ENCODE assay signal across 13 cellular contexts in genomic region chr3:170108955-170109354, GRCh38.
"Had no signal": no experiment of that assay in that cellular context is flagged by ENCODE, and none has a peak within 500 bp of the region (broad histone marks: within the 10 kb centered on the region; RNA-seq: fewer than 3 reads in every experiment).

No MANE protein-coding gene starts in this region.

- ATAC-seq: left ventricle myocardium superior, sciatic nerve had no signal

- H3K27me3 ChIP-seq: esophagus squamous epithelium, ovary, stomach had no signal

- H3K9me3 Mint-ChIP-seq: activated naive CD4-positive, alpha-beta T cell treated with anti-CD3 and anti-CD28 coated beads for 36 hours; dendritic cell treated with granulocyte-macrophage colony-stimulating factor and Interleukin-4, amounts not matched to agents 40 ng/mL and 50 ng/mL, for 4 days; type B pancreatic cell had no signal

- H3K4me3 ChIP-seq: esophagus squamous epithelium, ovary, smooth muscle cell, stomach had no signal

- H3K4me1 ChIP-seq: esophagus squamous epithelium had no signal

- H3K27ac Mint-ChIP-seq: activated naive CD4-positive, alpha-beta T cell treated with anti-CD3 and anti-CD28 coated beads for 36 hours; dendritic cell treated with granulocyte-macrophage colony-stimulating factor and Interleukin-4, amounts not matched to agents 40 ng/mL and 50 ng/mL, for 4 days; type B pancreatic cell had no signal

- H3K4me2 ChIP-seq: smooth muscle cell had no signal

- H3K36me3 ChIP-seq: ovary had no signal

- H3K27ac ChIP-seq: esophagus squamous epithelium, ovary, stomach had no signal

- H3K4me3 Mint-ChIP-seq: activated naive CD4-positive, alpha-beta T cell treated with anti-CD3 and anti-CD28 coated beads for 36 hours; dendritic cell treated with granulocyte-macrophage colony-stimulating factor and Interleukin-4, amounts not matched to agents 40 ng/mL and 50 ng/mL, for 4 days; type B pancreatic cell had no signal

- H3K27me3 Mint-ChIP-seq: dendritic cell treated with granulocyte-macrophage colony-stimulating factor and Interleukin-4, amounts not matched to agents 40 ng/mL and 50 ng/mL, for 4 days; type B pancreatic cell had no signal

- H3K9me3 ChIP-seq: esophagus squamous epithelium, ovary, stomach had no signal

- DNase-seq: activated CD4-positive, alpha-beta T cell treated with anti-CD3 and anti-CD28 coated beads, Interleukin-2, amount 50 U/mL, for 1 hour; activated CD8-positive, alpha-beta memory T cell treated with anti-CD3 and anti-CD28 coated beads, Interleukin-2, amount 50 U/mL, for 48 hours; activated naive CD4-positive, alpha-beta T cell treated with anti-CD3 and anti-CD28 coated beads for 36 hours; effector CD8-positive, alpha-beta T cell; esophagus squamous epithelium; left ventricle myocardium superior; ovary; stimulated activated CD4-positive, alpha-beta T cell treated with anti-CD3 and anti-CD28 coated beads, Interleukin-4, amount 100 ng/mL, for 1 hour; stomach had no signal
